In genomic region chr9:113593682-113594281, GRCh38 we compare ENCODE assay signal across 8 cellular contexts.
A peak's percentile ranks its signal among the peaks of the same experiment; 100 is the strongest.
DNase-seq lines count a peak whose midpoint lies in the region; ATAC-seq and TF ChIP-seq lines count a peak whose summit lies in the region.

No MANE protein-coding gene starts in this region.

- intact Hi-C loops in MCF 10A (cut with micrococcal nuclease), result loop anchor here (10.0 kb wide), 1 partner anchor 289 kb away; the partner anchor contains the start of gene RNF183

- POLR2A ChIA-PET in MCF 10A (lab: Yijun Ruan, JAX), result no interaction called here

- no TSS peak for BruUV-seq in MCF 10A (replicated peaks; lab: Mats Ljungman, UMichigan)

- no peak overlapping the region for H3K27ac Mint-ChIP-seq in MCF 10A (ENCODE audit: low read depth, unreplicated experiment)

- DNase-seq in HAP-1 (ENCODE audit: low spot score in 2 of 2), result peak; percentile 92 to 94
- peak; percentile 95 for DNase-seq in NCI-H226
- peak; percentile 95 for DNase-seq in MCF 10A (ENCODE audit: unreplicated experiment)
- DNase-seq in iPS DF 6.9 (ENCODE audit: low read depth, low spot score), result peak; percentile 94
- peak; percentile 98 for DNase-seq in renal cortical epithelial cell (ENCODE audit: low read depth)

- in situ Hi-C loops in HAP-1 (cut with MboI; ENCODE audit: low sequenced_read_pairs), result loop anchor here (5.0 kb wide), 1 partner anchor 64 kb away; no protein-coding TSS in a partner anchor

- CTCF ChIA-PET in MCF 10A (lab: Yijun Ruan, JAX), result interaction anchor here (0.5 to 18.7 kb wide), 8 partner anchors 9 to 440 kb away, joined by 3 to 341 read pairs (median 4); partner anchors contain the start of gene ALAD

- WGBS in iPS DF 6.9 (ENCODE audit: insufficient coverage, insufficient read length), result no CpG with 5 or more reads among the region's 15 CpGs

- peak overlapping the region; percentile 31 for H3K4me3 Mint-ChIP-seq in MCF 10A (ENCODE audit: unreplicated experiment)

- no peaks in the 10 kb centered on the region for H3K27me3 ChIP-seq in HAP-1 (ENCODE audit: low read depth)
- no peaks in the 10 kb centered on the region for H3K27me3 ChIP-seq in iPS DF 6.9 (ENCODE audit: control insufficient read depth, insufficient read depth, low read length)

- no peak for TF ChIP-seq CTCF in MCF 10A (IDR thresholded peaks at IDR 0.05; ENCODE audit: unreplicated experiment)

- H3K4me1 Mint-ChIP-seq in MCF 10A (ENCODE audit: insufficient read depth, unreplicated experiment), result no peaks in the 10 kb centered on the region

- H3K36me3 Mint-ChIP-seq in MCF 10A (ENCODE audit: insufficient read depth, unreplicated experiment), result peaks cover 11% of the 10 kb centered on the region

- ATAC-seq in GM21528 (IDR thresholded peaks at IDR 0.05; ENCODE audit: low FRiP score, unreplicated experiment), result no peak
- no peak for ATAC-seq in GM19328 (IDR thresholded peaks at IDR 0.05; ENCODE audit: unreplicated experiment)

- H3K4me3 ChIP-seq in GM08714 (ENCODE audit: low read length) (peak overlapping the region; percentile 58; the same call in 1 of the 2 replicates), HAP-1 (peak overlapping the region; percentile 26), iPS DF 6.9 (ENCODE audit: low read length) (peak overlapping the region; percentile 7; the same call in 1 of the 2 replicates)

- peaks cover 11% of the 10 kb centered on the region for H3K4me1 ChIP-seq in HAP-1
- peaks cover 1% of the 10 kb centered on the region; the same call in 1 of the 2 replicates for H3K4me1 ChIP-seq in iPS DF 6.9 (ENCODE audit: control insufficient read depth, insufficient read depth, low read length)

- H3K9me3 Mint-ChIP-seq in MCF 10A (ENCODE audit: unreplicated experiment), result no peaks in the 10 kb centered on the region

- no peaks in the 10 kb centered on the region for H3K27me3 Mint-ChIP-seq in MCF 10A (ENCODE audit: insufficient read depth, unreplicated experiment)

- H3K9me3 ChIP-seq in HAP-1 (no peaks in the 10 kb centered on the region), iPS DF 6.9 (ENCODE audit: control insufficient read depth, insufficient read depth, low read length) (no peaks in the 10 kb centered on the region)

- no peak overlapping the region for H3K27ac ChIP-seq in iPS DF 6.9 (ENCODE audit: low read length)

- no peaks in the 10 kb centered on the region; the same call in 1 of the 2 replicates for H3K36me3 ChIP-seq in HAP-1 (replicated peaks)
- peaks cover 6% of the 10 kb centered on the region; the same call in 1 of the 2 replicates for H3K36me3 ChIP-seq in iPS DF 6.9 (ENCODE audit: control insufficient read depth, insufficient read depth, low read length)

Comparison
In these comparisons a context has a peak if more than half of its experiments do, and no peak if none do; other contexts are left out.
1. H3K4me3 ChIP-seq: peak in every context shown above with its lines; median percentile 58 in GM08714; 26 in HAP-1; 7 in iPS DF 6.9.